8 cellular contexts compared by ENCODE assay signal in genomic region chr2:179263015-179263414, GRCh38. TPM values are rescaled to one million over a fixed set of nuclear protein-coding genes. Genes with fewer than 3 reads are reported as not detected.
DNase-seq lines count a peak whose midpoint lies in the region; ATAC-seq, FAIRE-seq and TF ChIP-seq lines count a peak whose summit lies in the region.

No MANE protein-coding gene starts in this region.

- TF ChIP-seq POLR2A in transverse colon (IDR thresholded peaks at IDR 0.05) (no peak), H54 (IDR thresholded peaks at IDR 0.05; ENCODE audit: low read depth, low read length) (no peak)

- H3K36me3 ChIP-seq in left lung = no peaks in the 10 kb centered on the region
- H3K36me3 ChIP-seq in transverse colon = no peaks in the 10 kb centered on the region

- H3K4me1 Mint-ChIP-seq in activated naive CD4-positive, alpha-beta T cell treated with anti-CD3 and anti-CD28 coated beads, Interleukin-2, amount 10 ng/mL, durations not matched to agents 7 days and 5 days = peaks cover 24% of the 10 kb centered on the region

- no peak for DNase-seq in activated naive CD4-positive, alpha-beta T cell treated with anti-CD3 and anti-CD28 coated beads, Interleukin-2, amount 10 ng/mL, durations not matched to agents 7 days and 5 days
- DNase-seq in activated naive CD4-positive, alpha-beta T cell (lab: John Stamatoyannopoulos, UW) = no peak
- DNase-seq in astrocyte of the cerebellum (ENCODE audit: low read depth) (no peak), left lung (no peak), transverse colon (no peak), occipital lobe (lab: John Stamatoyannopoulos, UW) (no peak), H54 (ENCODE audit: insufficient read length, low spot score) (no peak), NCI-H526 (lab: John Stamatoyannopoulos, UW) (no peak)

- CTCF ChIA-PET in activated naive CD4-positive, alpha-beta T cell treated with anti-CD3 and anti-CD28 coated beads, Interleukin-2, amount 10 ng/mL, durations not matched to agents 7 days and 5 days (lab: Charles Lee) = interaction anchor here (1.0 to 1.4 kb wide), 3 partner anchors 11 to 43 kb away, joined by 3 to 7 read pairs (median 5); no protein-coding TSS in a partner anchor

- no peak for ATAC-seq in left lung

- no peaks in the 10 kb centered on the region for H3K9me3 ChIP-seq in left lung
- no peaks in the 10 kb centered on the region for H3K9me3 ChIP-seq in transverse colon

- WGBS in transverse colon (ENCODE audit: low coverage in 1 of 2), 2 donors = 11 to 17% methylated on average over 4 of the region's 4 CpGs

- TF ChIP-seq CTCF in astrocyte of the cerebellum (IDR thresholded peaks at IDR 0.05; ENCODE audit: low read depth, low read length, missing control alignments) = no peak
- TF ChIP-seq CTCF in left lung (IDR thresholded peaks at IDR 0.05) = no peak
- no peak for TF ChIP-seq CTCF in transverse colon (IDR thresholded peaks at IDR 0.05)

- peak overlapping the region; percentile 84 for H3K4me3 Mint-ChIP-seq in activated naive CD4-positive, alpha-beta T cell treated with anti-CD3 and anti-CD28 coated beads, Interleukin-2, amount 10 ng/mL, durations not matched to agents 7 days and 5 days

- in situ Hi-C loops in astrocyte of the cerebellum (cut with HindIII; ENCODE audit: low sequenced_read_pairs) (no loop called here), transverse colon (cut with MboI; ENCODE audit: low pct_ligation_motif_present in 1 of 4, low pct_unique_long_range_greater_than_20kb in 1 of 4, low sequenced_read_pairs in 3 of 4) (no loop called here)

- peaks cover 6 to 49% of the 10 kb centered on the region in 2 donors for H3K4me1 ChIP-seq in left lung
- H3K4me1 ChIP-seq in transverse colon = peaks cover 8 to 45% (median 15%) of the 10 kb centered on the region in 4 donors

- H3K4me3 ChIP-seq in astrocyte of the cerebellum (ENCODE audit: low read depth, low read length) (peak overlapping the region; percentile 83), left lung (peak overlapping the region; percentile 50 to 58), transverse colon (peak overlapping the region; percentile 69 to 91 (median 86))

- TF ChIP-seq EP300 in transverse colon (IDR thresholded peaks at IDR 0.05; ENCODE audit: low read depth) = no peak

- H3K27ac ChIP-seq in left lung (peak overlapping the region; percentile 87 to 91), transverse colon (peak overlapping the region; percentile 83 to 91 (median 88))

- no peaks in the 10 kb centered on the region for H3K9me3 Mint-ChIP-seq in activated naive CD4-positive, alpha-beta T cell treated with anti-CD3 and anti-CD28 coated beads, Interleukin-2, amount 10 ng/mL, durations not matched to agents 7 days and 5 days

- H3K27me3 ChIP-seq in left lung (no peaks in the 10 kb centered on the region), transverse colon (no peaks in the 10 kb centered on the region)

- no peak for FAIRE-seq in H54 (lab: Jason Lieb, UNC)

- intact Hi-C loops in left lung (cut with DNase I) = no loop called here
- intact Hi-C loops in transverse colon (cut with DNase I; ENCODE audit: low total_unique reads) = no loop called here

- H3K36me3 Mint-ChIP-seq in activated naive CD4-positive, alpha-beta T cell treated with anti-CD3 and anti-CD28 coated beads, Interleukin-2, amount 10 ng/mL, durations not matched to agents 7 days and 5 days = peaks cover 5% of the 10 kb centered on the region

- peaks cover 28% of the 10 kb centered on the region for H3K27me3 Mint-ChIP-seq in activated naive CD4-positive, alpha-beta T cell treated with anti-CD3 and anti-CD28 coated beads, Interleukin-2, amount 10 ng/mL, durations not matched to agents 7 days and 5 days

- H3K27ac Mint-ChIP-seq in activated naive CD4-positive, alpha-beta T cell treated with anti-CD3 and anti-CD28 coated beads, Interleukin-2, amount 10 ng/mL, durations not matched to agents 7 days and 5 days = no peak overlapping the region

RNA-seq across cellular contexts. Expression of gene SESTD1, which starts 1.6 kb away (rescaled TPM):
- total RNA-seq in left lung = 10 to 100 TPM; 75.8 to 76.9 TPM
- total RNA-seq in transverse colon = 10 to 100 TPM; 12.6 to 44.1 (median 22.3) TPM
- 82.2 TPM for total RNA-seq in occipital lobe
